Comparison of ENCODE assay signal across 10 cellular contexts in genomic region chr4:48944659-48945290, GRCh38. TPM values are rescaled to one million over a fixed set of nuclear protein-coding genes. Genes with fewer than 3 reads are reported as not detected.
DNase-seq lines count a peak whose midpoint lies in the region; ATAC-seq, FAIRE-seq and TF ChIP-seq lines count a peak whose summit lies in the region.
"Had no signal": no experiment of that assay in that cellular context is flagged by ENCODE, and none has a peak within 500 bp of the region (broad histone marks: within the 10 kb centered on the region; RNA-seq: fewer than 3 reads in every experiment).

No MANE protein-coding gene starts in this region.

- no peak for TF ChIP-seq POLR2A in A549 (IDR thresholded peaks at IDR 0.05; ENCODE audit: low read length)
- no peak for TF ChIP-seq POLR2A in H54 (IDR thresholded peaks at IDR 0.05; ENCODE audit: low read depth, low read length)

- peak overlapping the region; percentile 27; the same call in 1 of the 3 replicates for H3K4me2 ChIP-seq in A549

- POLR2A ChIA-PET in A549 (lab: Yijun Ruan, JAX) = interaction anchor here (1.5 kb wide), 1 partner anchor 38 kb away, joined by 4 read pairs; the partner anchor contains the start of gene OCIAD2

- TF ChIP-seq RAD21 in A549 (conservative IDR thresholded peaks at IDR 0.05 in 1 of 2, IDR thresholded peaks at IDR 0.05 in 1 of 2) = no peak

- H3K27ac ChIP-seq in A549 = no peak overlapping the region
- H3K27ac ChIP-seq in small intestine (ENCODE audit: low read depth in 1 of 2, low read length in 1 of 2) = no peak overlapping the region
- H3K27ac ChIP-seq: SK-N-MC had no signal

- H3K9me3 Mint-ChIP-seq in immature natural killer cell = no peaks in the 10 kb centered on the region

- DNase-seq in A549 (ENCODE audit: low read depth in 1 of 2, low spot score in 1 of 2) (peak in 1 of 2 experiments; percentile 30), HT-29 (ENCODE audit: low spot score) (peak; percentile 43), immature natural killer cell (peak in 2 of 3 donors; percentile 9 to 26), H54 (ENCODE audit: insufficient read length, low spot score) (no peak), islet precursor cell (no peak), small intestine (no peak)
- peak; percentile 40 for DNase-seq in activated CD8-positive, alpha-beta memory T cell treated with anti-CD3 and anti-CD28 coated beads, Interleukin-2, amount 50 U/mL, for 4 hours

- H3K4me3 ChIP-seq in A549 (no peak overlapping the region), small intestine (ENCODE audit: low read depth in 1 of 2, low read length in 2 of 2) (no peak overlapping the region)
- H3K4me3 ChIP-seq: SK-N-MC had no signal

- CTCF ChIA-PET in A549 (lab: Yijun Ruan, JAX) = interaction anchor here (0.7 to 1.7 kb wide), 11 partner anchors 12 to 344 kb away, joined by 3 to 7 read pairs (median 4); no protein-coding TSS in a partner anchor

- H3K4me1 Mint-ChIP-seq in immature natural killer cell = no peaks in the 10 kb centered on the region

- H3K36me3 Mint-ChIP-seq in immature natural killer cell = no peaks in the 10 kb centered on the region

- TF ChIP-seq CTCF in A549 (IDR thresholded peaks at IDR 0.05) = peak; percentile 22; the same call in 1 of the 3 replicates

- TF ChIP-seq EP300 in A549 (IDR thresholded peaks at IDR 0.05) = no peak

- no peaks in the 10 kb centered on the region for H3K9me3 ChIP-seq in A549
- H3K9me3 ChIP-seq in small intestine (ENCODE audit: control insufficient read depth, low read depth) = no peaks in the 10 kb centered on the region

- H3K36me3 ChIP-seq in small intestine (ENCODE audit: control insufficient read depth in 2 of 2, insufficient read depth in 2 of 2, low read length in 2 of 2) = no peaks in the 10 kb centered on the region

- peaks cover 0 to 1% of the 10 kb centered on the region in 2 donors for H3K27me3 ChIP-seq in small intestine (ENCODE audit: control insufficient read depth in 2 of 2, insufficient read depth in 2 of 2, low read length in 2 of 2)

- H3K27me3 Mint-ChIP-seq in immature natural killer cell (ENCODE audit: low read depth in 3 of 3) = peaks cover 2 to 14% (median 5%) of the 10 kb centered on the region in 3 donors

- WGBS in A549 (ENCODE audit: missing lambda C conversion rate) = 65% methylated on average over 8 of the region's 8 CpGs
- WGBS in small intestine, 3 donors = 69 to 71% (median 71%) methylated on average over 8 of the region's 8 CpGs

- no peak overlapping the region for H3K4me3 Mint-ChIP-seq in immature natural killer cell

- no peak overlapping the region for H3K27ac Mint-ChIP-seq in immature natural killer cell

- H3K4me1 ChIP-seq in A549 (peaks cover 10% of the 10 kb centered on the region; the same call in 2 of the 3 replicates), small intestine (ENCODE audit: control insufficient read depth in 2 of 2, insufficient read depth in 1 of 2, low read depth in 1 of 2, low read length in 1 of 2) (no peaks in the 10 kb centered on the region)

- ATAC-seq in A549 (no peak), GM18861 (IDR thresholded peaks at IDR 0.05; ENCODE audit: unreplicated experiment) (no peak)

- no peak for FAIRE-seq in A549 (lab: Jason Lieb, UNC)
- no peak for FAIRE-seq in H54 (lab: Jason Lieb, UNC)
- no peak for FAIRE-seq in small intestine (lab: Jason Lieb, UNC)

TF ChIP-seq in A549, 52 proteins besides CTCF, POLR2A, EP300 and RAD21:
- TF ChIP-seq NPAS2 (CRISPR knock-in tag; IDR thresholded peaks at IDR 0.05; ENCODE audit: borderline replicate concordance) (no peak), HMGXB4 (CRISPR knock-in tag; IDR thresholded peaks at IDR 0.05; ENCODE audit: borderline replicate concordance) (no peak), MAFK (IDR thresholded peaks at IDR 0.05; ENCODE audit: partially characterized antibody) (no peak), TFCP2L1 (CRISPR knock-in tag; IDR thresholded peaks at IDR 0.05) (no peak), NFE2L2 (conservative IDR thresholded peaks at IDR 0.05; ENCODE audit: low read length) (no peak), RARB (CRISPR knock-in tag; IDR thresholded peaks at IDR 0.05) (no peak)

RNA-seq across cellular contexts. Expression of gene OCIAD2, which starts 38.2 kb away (rescaled TPM):
- polyA plus RNA-seq in A549 (2011; rRNA removed) = 119 and 141 TPM in 2 replicates
- 97.7 and 121 TPM in 2 replicates for polyA plus RNA-seq in A549 (2012; cell fraction: cytosol; rRNA removed)
- polyA plus RNA-seq in A549 (2012; cell fraction: nucleus; rRNA removed) = 24.6 and 28.5 TPM in 2 replicates
- polyA plus RNA-seq in A549 (2017; fragmentation: RNase III; extraction: RNeasy Plus Mini Kit Qiagen cat#74134 plus additional on column Dnase treatment) = 168 to 174 TPM (median 170 TPM) in 3 replicates
- polyA minus RNA-seq in A549 (2011; rRNA and poly(A)+ RNA removed) = 26.4 and 37.4 TPM in 2 replicates
- 204 TPM in 2 replicates for total RNA-seq in HT-29 (2014; rRNA removed; shearing (Covaris generic))
- polyA plus RNA-seq in immature natural killer cell = 100 to 1,000 TPM in 1 of 3 donors, 10 to 100 TPM in 2; 85.4 to 174 (median 91.3) TPM
- polyA plus RNA-seq in small intestine = 100 to 1,000 TPM in 2 of 3 donors, 10 to 100 TPM in 1; 90.5 to 223 (median 184) TPM

RNA-seq across cellular contexts. Expression of gene CWH43, which starts 41.3 kb away (rescaled TPM):
- polyA plus RNA-seq in A549 (2011; rRNA removed) = not detected in 2 replicates
- polyA plus RNA-seq in A549 (2012; cell fraction: cytosol; rRNA removed) = not detected in 2 replicates
- polyA plus RNA-seq in A549 (2012; cell fraction: nucleus; rRNA removed) = not detected in 2 replicates
- polyA plus RNA-seq in A549 (2017; fragmentation: RNase III; extraction: RNeasy Plus Mini Kit Qiagen cat#74134 plus additional on column Dnase treatment) = not detected in 3 replicates
- polyA minus RNA-seq in A549 (2011; rRNA and poly(A)+ RNA removed) = not detected in 2 replicates
- not detected in 2 replicates for total RNA-seq in HT-29 (2014; rRNA removed; shearing (Covaris generic))
- not detected for polyA plus RNA-seq in immature natural killer cell
- polyA plus RNA-seq in small intestine = not detected
- total RNA-seq: lung microvascular endothelial cell had no signal

Comparison
In these comparisons a context has a peak if more than half of its experiments do, and no peak if none do; other contexts are left out.
1. DNase-seq: peak in HT-29 (single experiment), activated CD8-positive, alpha-beta memory T cell treated with anti-CD3 and anti-CD28 coated beads, Interleukin-2, amount 50 U/mL, for 4 hours (single experiment) and immature natural killer cell (2 of 3); none in H54 (single experiment), islet precursor cell (single experiment) and small intestine (single experiment).